In the genomic region with DNA sequence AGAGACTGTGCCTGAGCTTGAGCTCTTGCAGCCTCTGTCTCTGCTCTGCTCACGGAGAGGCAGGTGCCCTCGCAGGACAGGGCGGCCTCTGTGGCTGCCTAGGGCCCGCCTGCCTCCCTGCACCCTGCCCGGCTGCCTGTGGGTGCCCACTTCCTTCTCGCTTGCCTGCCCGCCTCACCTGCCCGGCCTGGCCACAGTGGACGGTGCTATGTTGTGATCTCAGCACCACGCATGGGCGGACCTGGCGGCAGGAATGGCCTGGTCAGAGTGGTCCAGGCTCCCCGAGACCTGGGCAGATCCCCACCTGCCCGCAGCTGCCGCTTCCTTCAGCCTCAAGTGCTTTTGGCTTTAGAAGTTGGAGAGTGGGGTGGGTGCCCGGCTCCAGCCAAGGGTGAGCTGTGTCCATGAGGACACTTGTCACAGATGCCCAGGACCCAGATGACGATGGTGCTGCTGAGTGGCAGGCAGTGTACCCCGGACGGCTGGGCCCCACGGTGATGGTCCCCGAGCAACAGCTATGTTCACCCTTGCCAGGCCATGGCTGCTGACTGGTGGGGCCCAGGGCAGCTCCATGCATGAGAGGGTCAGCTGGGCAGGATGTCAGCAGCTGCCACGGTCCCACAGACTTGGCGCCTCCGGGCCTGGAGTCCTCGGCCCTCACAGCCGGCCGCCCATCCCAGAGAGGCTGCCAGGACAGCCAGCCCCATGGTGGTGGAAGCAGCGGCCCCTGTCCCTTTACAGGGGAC, we compare ENCODE assay signal across 18 cellular contexts. TPM values are rescaled to one million over a fixed set of nuclear protein-coding genes. Genes with fewer than 3 reads are reported as not detected.
DNase-seq lines count a peak whose midpoint lies in the region; ATAC-seq, FAIRE-seq and TF ChIP-seq lines count a peak whose summit lies in the region.
"Had no signal": no experiment of that assay in that cellular context is flagged by ENCODE, and none has a peak within 500 bp of the region (broad histone marks: within the 10 kb centered on the region; RNA-seq: fewer than 3 reads in every experiment).

No MANE protein-coding gene starts in this region.

- no peaks in the 10 kb centered on the region for H3K4me1 Mint-ChIP-seq in activated CD8-positive, alpha-beta T cell treated with anti-CD3 and anti-CD28 coated beads, Interleukin-2, amount 10 ng/mL, durations not matched to agents 7 days and 5 days (ENCODE audit: low read depth)
- peaks cover 2% of the 10 kb centered on the region for H3K4me1 Mint-ChIP-seq in activated CD8-positive, alpha-beta T cell treated with anti-CD3 and anti-CD28 coated beads for 36 hours (ENCODE audit: low read depth)
- peaks cover 18% of the 10 kb centered on the region for H3K4me1 Mint-ChIP-seq in stimulated activated effector memory CD8-positive, alpha-beta T cell treated with anti-CD3 and anti-CD28 coated beads, Interleukin-12 subunit alpha, Interleukin-12 subunit beta, amount 100 ng/mL, for 72 hours

- H3K27ac ChIP-seq in VCaP (peak overlapping the region; percentile 98; the same call in 1 of the 2 replicates), HepG2 (ENCODE audit: extremely low read length, insufficient read depth, low read length) (no peak overlapping the region)
- H3K27ac ChIP-seq: A549 had no signal

- H3K4me2 ChIP-seq in HepG2 (ENCODE audit: low read depth, low read length): no peak overlapping the region
- H3K4me2 ChIP-seq: A549 had no signal

- 65% methylated on average over 20 of the region's 28 CpGs for WGBS in HepG2 (ENCODE audit: low lambda C conversion rate)

- H3K79me2 ChIP-seq in HepG2 (ENCODE audit: insufficient read depth, low read length): no peaks in the 10 kb centered on the region

- H3K36me3 ChIP-seq in HepG2 (replicated peaks in 1 of 2; ENCODE audit: control insufficient read depth in 1 of 2, insufficient read depth in 2 of 2, low read length in 2 of 2): no peaks in the 10 kb centered on the region

- H3K27me3 Mint-ChIP-seq in activated CD8-positive, alpha-beta T cell treated with anti-CD3 and anti-CD28 coated beads, Interleukin-2, amount 10 ng/mL, durations not matched to agents 7 days and 5 days (ENCODE audit: low read depth): no peaks in the 10 kb centered on the region
- H3K27me3 Mint-ChIP-seq in activated CD8-positive, alpha-beta T cell treated with anti-CD3 and anti-CD28 coated beads for 36 hours: peaks cover 2% of the 10 kb centered on the region

- CTCF ChIA-PET in activated CD8-positive, alpha-beta T cell treated with anti-CD3 and anti-CD28 coated beads, Interleukin-2, amount 10 ng/mL, durations not matched to agents 7 days and 5 days (lab: Charles Lee): no interaction called here
- CTCF ChIA-PET in activated CD8-positive, alpha-beta T cell treated with anti-CD3 and anti-CD28 coated beads for 36 hours (lab: Charles Lee): no interaction called here
- CTCF ChIA-PET in HepG2 (lab: Yijun Ruan, JAX; ENCODE audit: low intra/inter-chr PET ratio, low total read pairs): no interaction called here

- ATAC-seq in activated CD8-positive, alpha-beta T cell treated with anti-CD3 and anti-CD28 coated beads, Interleukin-2, amount 10 ng/mL, durations not matched to agents 7 days and 5 days: no peak
- no peak for ATAC-seq in activated CD8-positive, alpha-beta T cell treated with anti-CD3 and anti-CD28 coated beads for 36 hours
- ATAC-seq in HepG2: peak; percentile 14
- peak; percentile 16 for ATAC-seq in stimulated activated effector memory CD8-positive, alpha-beta T cell treated with anti-CD3 and anti-CD28 coated beads, Interleukin-12 subunit alpha, Interleukin-12 subunit beta, amount 100 ng/mL, for 72 hours

- no peak overlapping the region for H2AFZ ChIP-seq in HepG2 (ENCODE audit: low read length)

- H4K20me1 ChIP-seq in HepG2 (ENCODE audit: insufficient read depth, low read length): no peaks in the 10 kb centered on the region

- TF ChIP-seq RAD21 in HepG2 (CRISPR knock-in tag; IDR thresholded peaks at IDR 0.05): no peak

- no peak for TF ChIP-seq CTCF in activated CD8-positive, alpha-beta T cell treated with anti-CD3 and anti-CD28 coated beads for 36 hours (IDR thresholded peaks at IDR 0.05)
- no peak for TF ChIP-seq CTCF in VCaP (conservative IDR thresholded peaks at IDR 0.05)
- TF ChIP-seq CTCF in HepG2 (CRISPR knock-in tag; IDR thresholded peaks at IDR 0.05): no peak

- no peaks in the 10 kb centered on the region for H3K9me3 ChIP-seq in HepG2 (ENCODE audit: low read length)
- H3K9me3 ChIP-seq: A549 had no signal

- peaks cover 2% of the 10 kb centered on the region for H3K36me3 Mint-ChIP-seq in activated CD8-positive, alpha-beta T cell treated with anti-CD3 and anti-CD28 coated beads, Interleukin-2, amount 10 ng/mL, durations not matched to agents 7 days and 5 days (ENCODE audit: low read depth)
- peaks cover 13% of the 10 kb centered on the region for H3K36me3 Mint-ChIP-seq in activated CD8-positive, alpha-beta T cell treated with anti-CD3 and anti-CD28 coated beads for 36 hours (ENCODE audit: low read depth)
- H3K36me3 Mint-ChIP-seq in stimulated activated effector memory CD8-positive, alpha-beta T cell treated with anti-CD3 and anti-CD28 coated beads, Interleukin-12 subunit alpha, Interleukin-12 subunit beta, amount 100 ng/mL, for 72 hours: peaks cover 31% of the 10 kb centered on the region

- no peaks in the 10 kb centered on the region for H3K9me3 Mint-ChIP-seq in activated CD8-positive, alpha-beta T cell treated with anti-CD3 and anti-CD28 coated beads, Interleukin-2, amount 10 ng/mL, durations not matched to agents 7 days and 5 days (ENCODE audit: insufficient read depth)
- H3K9me3 Mint-ChIP-seq in activated CD8-positive, alpha-beta T cell treated with anti-CD3 and anti-CD28 coated beads for 36 hours: peaks cover 2% of the 10 kb centered on the region
- no peaks in the 10 kb centered on the region for H3K9me3 Mint-ChIP-seq in stimulated activated effector memory CD8-positive, alpha-beta T cell treated with anti-CD3 and anti-CD28 coated beads, Interleukin-12 subunit alpha, Interleukin-12 subunit beta, amount 100 ng/mL, for 72 hours

- in situ Hi-C loops in HepG2 (cut with HindIII; ENCODE audit: extremely low pct_ligation_motif_present, low pct_unique_long_range_greater_than_20kb): no loop called here

- TF ChIP-seq POLR2A in HepG2 (IDR thresholded peaks at IDR 0.05; ENCODE audit: insufficient read depth in 1 of 2, low read depth in 2 of 2, low read length in 2 of 2): no peak

- TF ChIP-seq EP300 in HepG2 (IDR thresholded peaks at IDR 0.05; ENCODE audit: low read depth in 2 of 2, low read length in 2 of 2) (no peak), HepG2 (CRISPR knock-in tag; IDR thresholded peaks at IDR 0.05; ENCODE audit: borderline replicate concordance) (no peak)

- peaks cover 17% of the 10 kb centered on the region for H3K4me1 ChIP-seq in HepG2 (ENCODE audit: insufficient read depth, low read length)
- H3K4me1 ChIP-seq: A549 had no signal

- intact Hi-C loops in activated CD8-positive, alpha-beta T cell treated with anti-CD3 and anti-CD28 coated beads for 36 hours (cut with micrococcal nuclease): no loop called here
- intact Hi-C loops in HepG2 (cut with micrococcal nuclease; ENCODE audit: unreplicated experiment): no loop called here

- POLR2A ChIA-PET in activated CD8-positive, alpha-beta T cell treated with anti-CD3 and anti-CD28 coated beads, Interleukin-2, amount 10 ng/mL, durations not matched to agents 7 days and 5 days (lab: Charles Lee): interaction anchor here (0.7 kb wide), 1 partner anchor 911 kb away, joined by 5 read pairs; no protein-coding TSS in a partner anchor
- POLR2A ChIA-PET in activated CD8-positive, alpha-beta T cell treated with anti-CD3 and anti-CD28 coated beads for 36 hours (lab: Charles Lee): no interaction called here
- POLR2A ChIA-PET in HepG2 (lab: Yijun Ruan, JAX): no interaction called here

- no peak overlapping the region for H3K4me3 ChIP-seq in HepG2 (replicated peaks in 1 of 3; ENCODE audit: insufficient read depth in 1 of 3, low read depth in 2 of 3, low read length in 3 of 3)
- H3K4me3 ChIP-seq: A549 had no signal

- no peak overlapping the region for H3K9ac ChIP-seq in HepG2 (ENCODE audit: insufficient read depth, low read depth, low read length)

- H3K4me3 Mint-ChIP-seq in activated CD8-positive, alpha-beta T cell treated with anti-CD3 and anti-CD28 coated beads, Interleukin-2, amount 10 ng/mL, durations not matched to agents 7 days and 5 days: no peak overlapping the region
- no peak overlapping the region for H3K4me3 Mint-ChIP-seq in activated CD8-positive, alpha-beta T cell treated with anti-CD3 and anti-CD28 coated beads for 36 hours
- H3K4me3 Mint-ChIP-seq in stimulated activated effector memory CD8-positive, alpha-beta T cell treated with anti-CD3 and anti-CD28 coated beads, Interleukin-12 subunit alpha, Interleukin-12 subunit beta, amount 100 ng/mL, for 72 hours: no peak overlapping the region

- peaks cover 5 to 55% of the 10 kb centered on the region in 2 experiments; a peak in 4 of 5 replicates for H3K27me3 ChIP-seq in HepG2 (ENCODE audit: control insufficient read depth in 1 of 2, insufficient read depth in 2 of 2, low read length in 2 of 2)

- no TSS peak for BruUV-seq in HepG2 (replicated peaks; lab: Mats Ljungman, UMichigan)

- H3K27ac Mint-ChIP-seq in activated CD8-positive, alpha-beta T cell treated with anti-CD3 and anti-CD28 coated beads, Interleukin-2, amount 10 ng/mL, durations not matched to agents 7 days and 5 days: no peak overlapping the region
- H3K27ac Mint-ChIP-seq in activated CD8-positive, alpha-beta T cell treated with anti-CD3 and anti-CD28 coated beads for 36 hours: no peak overlapping the region
- H3K27ac Mint-ChIP-seq in stimulated activated effector memory CD8-positive, alpha-beta T cell treated with anti-CD3 and anti-CD28 coated beads, Interleukin-12 subunit alpha, Interleukin-12 subunit beta, amount 100 ng/mL, for 72 hours: peak overlapping the region; percentile 98

- peak; percentile 8 for DNase-seq in activated CD8-positive, alpha-beta T cell treated with anti-CD3 and anti-CD28 coated beads, Interleukin-2, amount 10 ng/mL, durations not matched to agents 7 days and 5 days
- no peak for DNase-seq in activated CD8-positive, alpha-beta T cell treated with anti-CD3 and anti-CD28 coated beads for 36 hours
- DNase-seq in HepG2 (ENCODE audit: low spot score) (no peak), NCI-H2029 treated with DMSO at 0.1 percent for 48 hours (lab: John Stamatoyannopoulos, UW) (no peak), hepatic stellate cell (ENCODE audit: low spot score) (no peak), medulla oblongata (ENCODE audit: extremely low spot score) (no peak)
- DNase-seq in stimulated activated effector memory CD8-positive, alpha-beta T cell treated with anti-CD3 and anti-CD28 coated beads, Interleukin-12 subunit alpha, Interleukin-12 subunit beta, amount 100 ng/mL, for 72 hours (ENCODE audit: low spot score in 2 of 2): no peak
- DNase-seq: effector CD4-positive, alpha-beta T cell; stimulated activated CD4-positive, alpha-beta T cell treated with anti-CD3 and anti-CD28 coated beads, Interleukin-4, amount 100 ng/mL, for 24 hours; stimulated activated naive CD4-positive, alpha-beta T cell had no signal

- no peak for FAIRE-seq in HepG2 (lab: Jason Lieb, UNC)
- FAIRE-seq: A549, G401.6 had no signal

RNA-seq across cellular contexts. Expression of gene RTP5, which starts 25.3 kb away (rescaled TPM):
- total RNA-seq in activated CD8-positive, alpha-beta T cell treated with anti-CD3 and anti-CD28 coated beads, Interleukin-2, amount 10 ng/mL, durations not matched to agents 7 days and 5 days: not detected
- total RNA-seq in activated CD8-positive, alpha-beta T cell treated with anti-CD3 and anti-CD28 coated beads for 36 hours: under 1 TPM; 0.22 to 0.29 TPM
- total RNA-seq in HepG2 (2016; rRNA removed; fragmentation: Illumina TruSeq; extraction: Trizol): not detected in 2 replicates
- total RNA-seq in HepG2 (2016; cell fraction: cytosol; rRNA removed; fragmentation: Illumina TruSeq; extraction: Trizol; ENCODE audit: low read depth): not detected in 2 replicates
- not detected in 2 replicates for total RNA-seq in HepG2 (2016; cell fraction: insoluble cytoplasmic fraction; rRNA removed; fragmentation: Illumina TruSeq; extraction: Trizol)
- total RNA-seq in HepG2 (2016; cell fraction: membrane; rRNA removed; fragmentation: Illumina TruSeq; extraction: Trizol): not detected in 2 replicates
- total RNA-seq in HepG2 (2016; cell fraction: nucleus; rRNA removed; fragmentation: Illumina TruSeq; extraction: Trizol): not detected in 2 replicates
- polyA plus RNA-seq in HepG2 (2011; rRNA removed): not detected in 2 replicates
- polyA plus RNA-seq in HepG2 (2011; cell fraction: cytosol; rRNA removed): not detected in 2 replicates
- polyA plus RNA-seq in HepG2 (2011; cell fraction: nucleus; rRNA removed): not detected in 2 replicates
- polyA plus RNA-seq in HepG2 (2012): not detected in 2 replicates
- not detected in 2 replicates for polyA plus RNA-seq in HepG2 (2016; cell fraction: cytosol; fragmentation: Illumina TruSeq; extraction: Trizol; ENCODE audit: low read depth)
- not detected in 2 replicates for polyA plus RNA-seq in HepG2 (2016; cell fraction: insoluble cytoplasmic fraction; fragmentation: Illumina TruSeq; extraction: Trizol; ENCODE audit: low read depth)
- polyA plus RNA-seq in HepG2 (2016; cell fraction: membrane; fragmentation: Illumina TruSeq; extraction: Trizol; ENCODE audit: low read depth): not detected in 2 replicates
- not detected in 2 replicates for polyA plus RNA-seq in HepG2 (2016; cell fraction: nucleus; fragmentation: Illumina TruSeq; extraction: Trizol; ENCODE audit: insufficient read depth, low read depth)
- polyA minus RNA-seq in HepG2 (2011; rRNA and poly(A)+ RNA removed; ENCODE audit: low replicate concordance): not detected in 2 replicates
- not detected in 2 replicates for polyA minus RNA-seq in HepG2 (2011; cell fraction: cytosol; rRNA and poly(A)+ RNA removed)
- polyA minus RNA-seq in HepG2 (2011; cell fraction: nucleus; rRNA and poly(A)+ RNA removed): not detected in 2 replicates
- total RNA-seq: fibroblast of villous mesenchyme, HT-29, MCF 10A, right cardiac atrium, SK-MEL-5 had no signal
- polyA plus RNA-seq: A549 had no signal

RNA-seq across cellular contexts. Expression of gene PDCD1, which starts 36.2 kb away (rescaled TPM):
- 1 to 10 TPM; 2.4 to 2.5 TPM for total RNA-seq in activated CD8-positive, alpha-beta T cell treated with anti-CD3 and anti-CD28 coated beads, Interleukin-2, amount 10 ng/mL, durations not matched to agents 7 days and 5 days
- 10 to 100 TPM; 19.4 to 20.3 TPM for total RNA-seq in activated CD8-positive, alpha-beta T cell treated with anti-CD3 and anti-CD28 coated beads for 36 hours
- total RNA-seq in HepG2 (2016; rRNA removed; fragmentation: Illumina TruSeq; extraction: Trizol): not detected in 2 replicates
- not detected in 2 replicates for total RNA-seq in HepG2 (2016; cell fraction: cytosol; rRNA removed; fragmentation: Illumina TruSeq; extraction: Trizol; ENCODE audit: low read depth)
- total RNA-seq in HepG2 (2016; cell fraction: insoluble cytoplasmic fraction; rRNA removed; fragmentation: Illumina TruSeq; extraction: Trizol): 0.11 TPM in 1 of 2 replicates, not detected in the other
- 0.09 TPM in 1 of 2 replicates, not detected in the other for total RNA-seq in HepG2 (2016; cell fraction: membrane; rRNA removed; fragmentation: Illumina TruSeq; extraction: Trizol)
- total RNA-seq in HepG2 (2016; cell fraction: nucleus; rRNA removed; fragmentation: Illumina TruSeq; extraction: Trizol): 0.59 TPM in 1 of 2 replicates, not detected in the other
- polyA plus RNA-seq in HepG2 (2011; rRNA removed): 0.04 and 0.31 TPM in 2 replicates
- polyA plus RNA-seq in HepG2 (2011; cell fraction: cytosol; rRNA removed): 0.15 and 0.24 TPM in 2 replicates
- 0.18 and 0.19 TPM in 2 replicates for polyA plus RNA-seq in HepG2 (2011; cell fraction: nucleus; rRNA removed)
- polyA plus RNA-seq in HepG2 (2012): not detected in 2 replicates
- polyA plus RNA-seq in HepG2 (2016; cell fraction: cytosol; fragmentation: Illumina TruSeq; extraction: Trizol; ENCODE audit: low read depth): 0.41 TPM in 1 of 2 replicates, not detected in the other
- not detected in 2 replicates for polyA plus RNA-seq in HepG2 (2016; cell fraction: insoluble cytoplasmic fraction; fragmentation: Illumina TruSeq; extraction: Trizol; ENCODE audit: low read depth)
- polyA plus RNA-seq in HepG2 (2016; cell fraction: membrane; fragmentation: Illumina TruSeq; extraction: Trizol; ENCODE audit: low read depth): not detected in 2 replicates
- polyA plus RNA-seq in HepG2 (2016; cell fraction: nucleus; fragmentation: Illumina TruSeq; extraction: Trizol; ENCODE audit: insufficient read depth, low read depth): not detected in 2 replicates
- 0.70 TPM in 1 of 2 replicates, not detected in the other for polyA minus RNA-seq in HepG2 (2011; rRNA and poly(A)+ RNA removed; ENCODE audit: low replicate concordance)
- not detected in 2 replicates for polyA minus RNA-seq in HepG2 (2011; cell fraction: cytosol; rRNA and poly(A)+ RNA removed)
- not detected in 2 replicates for polyA minus RNA-seq in HepG2 (2011; cell fraction: nucleus; rRNA and poly(A)+ RNA removed)
- total RNA-seq: fibroblast of villous mesenchyme, HT-29, MCF 10A, SK-MEL-5 had no signal
- polyA plus RNA-seq: A549 had no signal

Comparison
In these comparisons a context has a peak if more than half of its experiments do, and no peak if none do; other contexts are left out.
1. RNA of gene PDCD1, which starts 36.2 kb away (total RNA-seq): 19.4 to 20.3 TPM in activated CD8-positive, alpha-beta T cell treated with anti-CD3 and anti-CD28 coated beads for 36 hours; 2.4 to 2.5 TPM in activated CD8-positive, alpha-beta T cell treated with anti-CD3 and anti-CD28 coated beads, Interleukin-2, amount 10 ng/mL, durations not matched to agents 7 days and 5 days and 0.09 to 0.59 TPM in HepG2; every median in the first group is over 4 times any median in the second.
2. ATAC-seq: peak in HepG2 (single experiment) and stimulated activated effector memory CD8-positive, alpha-beta T cell treated with anti-CD3 and anti-CD28 coated beads, Interleukin-12 subunit alpha, Interleukin-12 subunit beta, amount 100 ng/mL, for 72 hours (single experiment); none in activated CD8-positive, alpha-beta T cell treated with anti-CD3 and anti-CD28 coated beads, Interleukin-2, amount 10 ng/mL, durations not matched to agents 7 days and 5 days (single experiment) and activated CD8-positive, alpha-beta T cell treated with anti-CD3 and anti-CD28 coated beads for 36 hours (single experiment).